1 cellular context compared by ENCODE assay signal in genomic region chr20:25750765-25751696, GRCh38.
TF ChIP-seq lines count a peak whose summit lies in the region.

No MANE protein-coding gene starts in this region.

TF ChIP-seq in HepG2, 621 proteins besides CTCF, POLR2A, EP300 and RAD21 (continued from another document and continues in another):
- TF ChIP-seq ZNF407 (CRISPR knock-in tag; IDR thresholded peaks at IDR 0.05; ENCODE audit: not compliant biosample characterization): peak; percentile 47
- TF ChIP-seq NFIB (CRISPR knock-in tag; IDR thresholded peaks at IDR 0.05; ENCODE audit: borderline replicate concordance): no peak
- TF ChIP-seq ZNF607 (CRISPR knock-in tag; IDR thresholded peaks at IDR 0.05; ENCODE audit: borderline replicate concordance): no peak
- TF ChIP-seq EED (CRISPR knock-in tag; IDR thresholded peaks at IDR 0.05): no peak
- TF ChIP-seq MAFF (IDR thresholded peaks at IDR 0.05; ENCODE audit: low read depth, low read length): no peak
- no peak for TF ChIP-seq ZNF781 (CRISPR knock-in tag; IDR thresholded peaks at IDR 0.05; ENCODE audit: borderline replicate concordance, not compliant biosample characterization)
- 0 out of 2 replicates have a peak, but pooled peaks have one; percentile 31 for TF ChIP-seq GATA4 (IDR thresholded peaks at IDR 0.05; ENCODE audit: borderline replicate concordance, low read depth)
- no peak for TF ChIP-seq ZBTB2 (CRISPR knock-in tag; IDR thresholded peaks at IDR 0.05; ENCODE audit: low read depth)
- no peak for TF ChIP-seq ZNF570 (CRISPR knock-in tag; IDR thresholded peaks at IDR 0.05; ENCODE audit: borderline replicate concordance)
- TF ChIP-seq ZNF30 (CRISPR knock-in tag; IDR thresholded peaks at IDR 0.05): no peak
- TF ChIP-seq ZNF44 (CRISPR knock-in tag; IDR thresholded peaks at IDR 0.05): no peak
- no peak for TF ChIP-seq ZNF260 (CRISPR knock-in tag; IDR thresholded peaks at IDR 0.05; ENCODE audit: borderline replicate concordance, low read depth)
- no peak for TF ChIP-seq HDAC6 (IDR thresholded peaks at IDR 0.05; ENCODE audit: low read depth, low read length)
- TF ChIP-seq ZHX1 (CRISPR knock-in tag; IDR thresholded peaks at IDR 0.05; ENCODE audit: low read depth): no peak
- TF ChIP-seq ZNF589 (CRISPR knock-in tag; conservative IDR thresholded peaks at IDR 0.05): 0 out of 2 replicates have a peak, but pooled peaks have one; percentile 51
- TF ChIP-seq MNT (IDR thresholded peaks at IDR 0.05): no peak
- no peak for TF ChIP-seq CEBPB (IDR thresholded peaks at IDR 0.05; ENCODE audit: borderline replicate concordance, low read depth, low read length)
- no peak for TF ChIP-seq HNRNPK (IDR thresholded peaks at IDR 0.05; ENCODE audit: low read depth, low read length, poor library complexity, severe bottlenecking)
- no peak for TF ChIP-seq DMTF1 (CRISPR knock-in tag; IDR thresholded peaks at IDR 0.05)
- no peak; the same call in 1 of the 2 replicates for TF ChIP-seq ZBTB20 (CRISPR knock-in tag; IDR thresholded peaks at IDR 0.05; ENCODE audit: borderline replicate concordance, low read depth)
- no peak for TF ChIP-seq ZNF879 (CRISPR knock-in tag; IDR thresholded peaks at IDR 0.05)
- TF ChIP-seq ZNF382 (CRISPR knock-in tag; IDR thresholded peaks at IDR 0.05; ENCODE audit: borderline replicate concordance): no peak
- TF ChIP-seq CHCHD3 (CRISPR knock-in tag; IDR thresholded peaks at IDR 0.05): no peak
- TF ChIP-seq SNAPC2 (CRISPR knock-in tag; IDR thresholded peaks at IDR 0.05): no peak
- TF ChIP-seq IKZF5 (CRISPR knock-in tag; IDR thresholded peaks at IDR 0.05): no peak
- TF ChIP-seq GATAD1 (CRISPR knock-in tag; IDR thresholded peaks at IDR 0.05): no peak
- TF ChIP-seq ZNF670 (CRISPR knock-in tag; IDR thresholded peaks at IDR 0.05; ENCODE audit: borderline replicate concordance): no peak
- TF ChIP-seq STAG1 (CRISPR knock-in tag; IDR thresholded peaks at IDR 0.05): peak; percentile 15; the same call in 1 of the 2 replicates
- TF ChIP-seq THRA (CRISPR knock-in tag; IDR thresholded peaks at IDR 0.05; ENCODE audit: borderline replicate concordance): no peak
- no peak for TF ChIP-seq ZNF256 (CRISPR knock-in tag; conservative IDR thresholded peaks at IDR 0.05)
- no peak for TF ChIP-seq ZNF7 (CRISPR knock-in tag; IDR thresholded peaks at IDR 0.05)
- TF ChIP-seq GZF1 (CRISPR knock-in tag; IDR thresholded peaks at IDR 0.05): 0 out of 2 replicates have a peak, but pooled peaks have one; percentile 31
- TF ChIP-seq SP2 (CRISPR knock-in tag; IDR thresholded peaks at IDR 0.05): no peak
- no peak for TF ChIP-seq ZSCAN9 (CRISPR knock-in tag; IDR thresholded peaks at IDR 0.05; ENCODE audit: borderline replicate concordance)
- no peak for TF ChIP-seq ZNF597 (CRISPR knock-in tag; IDR thresholded peaks at IDR 0.05)
- no peak for TF ChIP-seq ZBTB42 (CRISPR knock-in tag; IDR thresholded peaks at IDR 0.05)
- TF ChIP-seq ZBTB38 (CRISPR knock-in tag; IDR thresholded peaks at IDR 0.05): peak; percentile 53; the same call in 1 of the 2 replicates
- TF ChIP-seq ZBTB14 (CRISPR knock-in tag; IDR thresholded peaks at IDR 0.05): no peak
- TF ChIP-seq ZNF530 (CRISPR knock-in tag; IDR thresholded peaks at IDR 0.05; ENCODE audit: low read depth): no peak; the same call in 1 of the 2 replicates
- TF ChIP-seq KLF12 (CRISPR knock-in tag; IDR thresholded peaks at IDR 0.05; ENCODE audit: borderline replicate concordance): peak; percentile 39; the same call in 1 of the 2 replicates
- TF ChIP-seq ZNF546 (CRISPR knock-in tag; conservative IDR thresholded peaks at IDR 0.05): peak; percentile 87
